Comparison of ENCODE assay signal across 1 cellular context in the genomic region with DNA sequence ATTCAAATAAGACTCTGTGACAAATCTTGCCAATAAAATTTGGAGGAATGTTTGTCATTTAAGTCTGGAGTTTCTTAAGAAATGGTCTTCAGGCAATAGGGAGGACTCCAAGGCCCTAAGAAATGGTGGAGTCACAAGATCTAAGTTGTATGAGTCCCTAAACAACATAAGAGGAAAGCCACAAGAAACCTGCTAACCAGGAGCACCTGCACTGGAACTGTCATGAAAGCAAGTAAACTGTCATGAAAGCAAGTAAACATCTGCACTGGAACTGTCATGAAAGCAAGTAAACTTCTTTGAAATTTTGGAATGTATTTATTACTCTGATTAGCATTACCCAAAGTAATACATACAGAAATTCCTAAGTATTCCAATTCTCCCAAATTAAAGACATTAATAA.
TF ChIP-seq lines count a peak whose summit lies in the region.

No MANE protein-coding gene starts in this region.

TF ChIP-seq in SK-N-SH treated with all-trans-retinoic acid at 6 μM for 48 hours, 23 proteins besides CTCF, POLR2A, EP300 and RAD21 (continued from another document):
- TF ChIP-seq, protein P1, sequence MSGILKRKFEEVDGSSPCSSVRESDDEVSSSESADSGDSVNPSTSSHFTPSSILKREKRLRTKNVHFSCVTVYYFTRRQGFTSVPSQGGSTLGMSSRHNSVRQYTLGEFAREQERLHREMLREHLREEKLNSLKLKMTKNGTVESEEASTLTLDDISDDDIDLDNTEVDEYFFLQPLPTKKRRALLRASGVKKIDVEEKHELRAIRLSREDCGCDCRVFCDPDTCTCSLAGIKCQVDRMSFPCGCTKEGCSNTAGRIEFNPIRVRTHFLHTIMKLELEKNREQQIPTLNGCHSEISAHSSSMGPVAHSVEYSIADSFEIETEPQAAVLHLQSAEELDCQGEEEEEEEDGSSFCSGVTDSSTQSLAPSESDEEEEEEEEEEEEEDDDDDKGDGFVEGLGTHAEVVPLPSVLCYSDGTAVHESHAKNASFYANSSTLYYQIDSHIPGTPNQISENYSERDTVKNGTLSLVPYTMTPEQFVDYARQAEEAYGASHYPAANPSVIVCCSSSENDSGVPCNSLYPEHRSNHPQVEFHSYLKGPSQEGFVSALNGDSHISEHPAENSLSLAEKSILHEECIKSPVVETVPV (CRISPR knock-in tag; IDR thresholded peaks at IDR 0.05) = no peak
- no peak for TF ChIP-seq ZNF565 (CRISPR knock-in tag; conservative IDR thresholded peaks at IDR 0.05; ENCODE audit: low read depth)
- TF ChIP-seq, protein P2, sequence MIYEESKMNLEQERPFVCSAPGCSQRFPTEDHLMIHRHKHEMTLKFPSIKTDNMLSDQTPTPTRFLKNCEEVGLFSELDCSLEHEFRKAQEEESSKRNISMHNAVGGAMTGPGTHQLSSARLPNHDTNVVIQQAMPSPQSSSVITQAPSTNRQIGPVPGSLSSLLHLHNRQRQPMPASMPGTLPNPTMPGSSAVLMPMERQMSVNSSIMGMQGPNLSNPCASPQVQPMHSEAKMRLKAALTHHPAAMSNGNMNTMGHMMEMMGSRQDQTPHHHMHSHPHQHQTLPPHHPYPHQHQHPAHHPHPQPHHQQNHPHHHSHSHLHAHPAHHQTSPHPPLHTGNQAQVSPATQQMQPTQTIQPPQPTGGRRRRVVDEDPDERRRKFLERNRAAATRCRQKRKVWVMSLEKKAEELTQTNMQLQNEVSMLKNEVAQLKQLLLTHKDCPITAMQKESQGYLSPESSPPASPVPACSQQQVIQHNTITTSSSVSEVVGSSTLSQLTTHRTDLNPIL (CRISPR knock-in tag; IDR thresholded peaks at IDR 0.05; ENCODE audit: low read depth) = no peak
- no peak for TF ChIP-seq ISL1 (CRISPR knock-in tag; IDR thresholded peaks at IDR 0.05)
- TF ChIP-seq ZFP3 (CRISPR knock-in tag; IDR thresholded peaks at IDR 0.05) = no peak
- TF ChIP-seq GLIS3 (CRISPR knock-in tag; IDR thresholded peaks at IDR 0.05) = no peak
- TF ChIP-seq, protein P3, sequence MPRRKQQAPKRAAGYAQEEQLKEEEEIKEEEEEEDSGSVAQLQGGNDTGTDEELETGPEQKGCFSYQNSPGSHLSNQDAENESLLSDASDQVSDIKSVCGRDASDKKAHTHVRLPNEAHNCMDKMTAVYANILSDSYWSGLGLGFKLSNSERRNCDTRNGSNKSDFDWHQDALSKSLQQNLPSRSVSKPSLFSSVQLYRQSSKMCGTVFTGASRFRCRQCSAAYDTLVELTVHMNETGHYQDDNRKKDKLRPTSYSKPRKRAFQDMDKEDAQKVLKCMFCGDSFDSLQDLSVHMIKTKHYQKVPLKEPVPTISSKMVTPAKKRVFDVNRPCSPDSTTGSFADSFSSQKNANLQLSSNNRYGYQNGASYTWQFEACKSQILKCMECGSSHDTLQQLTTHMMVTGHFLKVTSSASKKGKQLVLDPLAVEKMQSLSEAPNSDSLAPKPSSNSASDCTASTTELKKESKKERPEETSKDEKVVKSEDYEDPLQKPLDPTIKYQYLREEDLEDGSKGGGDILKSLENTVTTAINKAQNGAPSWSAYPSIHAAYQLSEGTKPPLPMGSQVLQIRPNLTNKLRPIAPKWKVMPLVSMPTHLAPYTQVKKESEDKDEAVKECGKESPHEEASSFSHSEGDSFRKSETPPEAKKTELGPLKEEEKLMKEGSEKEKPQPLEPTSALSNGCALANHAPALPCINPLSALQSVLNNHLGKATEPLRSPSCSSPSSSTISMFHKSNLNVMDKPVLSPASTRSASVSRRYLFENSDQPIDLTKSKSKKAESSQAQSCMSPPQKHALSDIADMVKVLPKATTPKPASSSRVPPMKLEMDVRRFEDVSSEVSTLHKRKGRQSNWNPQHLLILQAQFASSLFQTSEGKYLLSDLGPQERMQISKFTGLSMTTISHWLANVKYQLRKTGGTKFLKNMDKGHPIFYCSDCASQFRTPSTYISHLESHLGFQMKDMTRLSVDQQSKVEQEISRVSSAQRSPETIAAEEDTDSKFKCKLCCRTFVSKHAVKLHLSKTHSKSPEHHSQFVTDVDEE (CRISPR knock-in tag; IDR thresholded peaks at IDR 0.05) = no peak
- TF ChIP-seq ARNTL (CRISPR knock-in tag; IDR thresholded peaks at IDR 0.05; ENCODE audit: borderline replicate concordance, low read depth) = no peak
- no peak for TF ChIP-seq ZC3H10 (CRISPR knock-in tag; IDR thresholded peaks at IDR 0.05)
- no peak for TF ChIP-seq ZFP30 (CRISPR knock-in tag; IDR thresholded peaks at IDR 0.05)
- no peak for TF ChIP-seq TCF4 (CRISPR knock-in tag; IDR thresholded peaks at IDR 0.05; ENCODE audit: borderline replicate concordance)
- no peak for TF ChIP-seq SNAI2 (CRISPR knock-in tag; IDR thresholded peaks at IDR 0.05)
- TF ChIP-seq ESRRG (CRISPR knock-in tag; IDR thresholded peaks at IDR 0.05) = no peak
- TF ChIP-seq BACH2 (CRISPR knock-in tag; IDR thresholded peaks at IDR 0.05; ENCODE audit: borderline replicate concordance) = no peak
- TF ChIP-seq ZNF70 (CRISPR knock-in tag; IDR thresholded peaks at IDR 0.05) = no peak
- no peak for TF ChIP-seq PPARA (CRISPR knock-in tag; IDR thresholded peaks at IDR 0.05; ENCODE audit: borderline replicate concordance)
- no peak for TF ChIP-seq CSDC2 (CRISPR knock-in tag; IDR thresholded peaks at IDR 0.05)
TF ChIP-seq in SK-N-SH treated with all-trans-retinoic acid at 6 μM for 48 hours: peak in this region for 0.
